8 cellular contexts compared by ENCODE assay signal in the genomic region with DNA sequence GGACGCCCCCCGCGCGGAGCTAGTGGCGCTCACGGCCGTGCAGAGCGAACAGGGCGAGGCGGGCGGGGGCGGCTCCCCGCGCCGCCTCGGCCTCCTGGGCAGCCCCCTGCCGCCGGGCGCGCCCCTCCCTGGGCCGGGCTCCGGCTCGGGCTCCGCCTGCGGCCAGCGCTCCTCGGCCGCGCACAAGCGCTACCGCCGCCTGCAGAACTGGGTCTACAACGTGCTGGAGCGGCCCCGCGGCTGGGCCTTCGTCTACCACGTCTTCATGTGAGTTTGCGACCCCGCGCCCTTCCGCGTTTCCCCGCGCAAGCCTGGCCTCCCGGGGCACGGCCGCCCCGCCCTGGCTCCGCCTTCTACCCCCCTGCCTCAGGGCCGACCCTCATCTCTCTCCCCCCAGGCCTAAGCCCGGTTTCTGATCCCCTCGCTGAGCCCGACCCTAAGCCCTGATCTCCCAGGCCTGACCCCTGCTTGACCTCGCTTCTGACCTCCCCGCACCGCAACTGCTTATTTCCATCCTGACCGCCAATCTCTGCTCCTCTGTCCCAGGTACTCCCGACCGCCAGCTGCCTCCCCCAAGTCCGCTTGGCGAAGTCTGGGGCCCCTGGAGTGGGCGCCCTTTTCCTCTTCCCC. TPM values are rescaled to one million over a fixed set of nuclear protein-coding genes. Genes with fewer than 3 reads are reported as not detected.
DNase-seq lines count a peak whose midpoint lies in the region; ATAC-seq and TF ChIP-seq lines count a peak whose summit lies in the region.

No MANE protein-coding gene starts in this region.

- dilution Hi-C loops in mammary epithelial cell (cut with HindIII; ENCODE audit: low sequenced_read_pairs), result loop anchor here (5.0 kb wide), 2 partner anchors 38 to 67 kb away; no protein-coding TSS in a partner anchor

- no peaks in the 10 kb centered on the region for H4K20me1 ChIP-seq in mammary epithelial cell (ENCODE audit: insufficient read depth, low read length)

- no peaks in the 10 kb centered on the region for H3K9me3 ChIP-seq in mammary epithelial cell (replicated peaks; ENCODE audit: insufficient read depth, low read length)

- H3K27ac ChIP-seq in HL-60 (replicated peaks) (no peak overlapping the region), mammary epithelial cell (ENCODE audit: insufficient read depth, low read depth, low read length) (no peak overlapping the region)

- H3K27me3 ChIP-seq in HL-60 (ENCODE audit: insufficient read depth, poor library complexity, severe bottlenecking) (peaks cover 6% of the 10 kb centered on the region), mammary epithelial cell (ENCODE audit: insufficient read depth, low read length) (peaks cover 8% of the 10 kb centered on the region)

- H3K4me1 ChIP-seq in mammary epithelial cell (ENCODE audit: insufficient read depth, low read length), result peaks cover 5% of the 10 kb centered on the region

- POLR2A ChIA-PET in AG04449 (lab: Yijun Ruan, JAX), result interaction anchor here (0.6 kb wide), 1 partner anchor 142 kb away, joined by 3 read pairs; no protein-coding TSS in a partner anchor

- no peaks in the 10 kb centered on the region for H3K36me3 ChIP-seq in mammary epithelial cell (ENCODE audit: insufficient read depth, low read length)

- intact Hi-C loops in mammary epithelial cell (cut with micrococcal nuclease), result no loop called here

- no peaks in the 10 kb centered on the region for H3K36me3 Mint-ChIP-seq in mesothelial cell of epicardium

- 89% methylated on average over 3 of the region's 63 CpGs for WGBS in mammary epithelial cell (ENCODE audit: low coverage, missing lambda C conversion rate)

- H3K4me1 Mint-ChIP-seq in mesothelial cell of epicardium, result peaks cover 24% of the 10 kb centered on the region

- no peaks in the 10 kb centered on the region for H3K9me3 Mint-ChIP-seq in mesothelial cell of epicardium

- in situ Hi-C loops in mammary epithelial cell (cut with MboI; ENCODE audit: low sequenced_read_pairs in 2 of 2), result loop anchor here in 1 of 2 donors (10.0 kb wide), 1 partner anchor 169 kb away; no protein-coding TSS in a partner anchor

- no peak overlapping the region for H2AFZ ChIP-seq in mammary epithelial cell (ENCODE audit: low read depth, low read length)

- no TSS peak for BruUV-seq in mammary epithelial cell (replicated peaks; lab: Mats Ljungman, UMichigan)

- H3K79me2 ChIP-seq in mammary epithelial cell (ENCODE audit: insufficient read depth, low read length), result no peaks in the 10 kb centered on the region

- peaks cover 44% of the 10 kb centered on the region for H3K27me3 Mint-ChIP-seq in mesothelial cell of epicardium (ENCODE audit: low read depth)

- peak overlapping the region; percentile 65 for H3K4me3 Mint-ChIP-seq in mesothelial cell of epicardium

- no peak for ATAC-seq in GM19452 (IDR thresholded peaks at IDR 0.05; ENCODE audit: unreplicated experiment)
- ATAC-seq in HG02840 (IDR thresholded peaks at IDR 0.05; ENCODE audit: low FRiP score, unreplicated experiment), result no peak

- peak overlapping the region; percentile 41 for H3K4me3 ChIP-seq in AG04449 (ENCODE audit: low read depth, low read length)
- H3K4me3 ChIP-seq in HL-60 (replicated peaks; ENCODE audit: insufficient read depth, low read length), result peak overlapping the region; percentile 44
- no peak overlapping the region for H3K4me3 ChIP-seq in mammary epithelial cell (replicated peaks in 1 of 3; ENCODE audit: insufficient read depth in 1 of 3, low read depth in 2 of 3, low read length in 3 of 3)

- DNase-seq in AG04449 (ENCODE audit: low read depth, low spot score) (no peak), HL-60 (ENCODE audit: low read depth in 1 of 2, low spot score in 1 of 2) (no peak), mammary epithelial cell (no peak), mesothelial cell of epicardium (ENCODE audit: low spot score in 2 of 2, unreplicated experiment in 2 of 2) (no peak), NCI-H2171 treated with DMSO at 0.1 percent for 48 hours (lab: John Stamatoyannopoulos, UW) (no peak), germinal center (ENCODE audit: low spot score) (no peak)

- H3K27ac Mint-ChIP-seq in mesothelial cell of epicardium, result no peak overlapping the region

- no peak for TF ChIP-seq CTCF in AG04449 (IDR thresholded peaks at IDR 0.05; ENCODE audit: insufficient read depth, low read length, missing control alignments)
- no peak for TF ChIP-seq CTCF in HL-60 (IDR thresholded peaks at IDR 0.05; ENCODE audit: insufficient read depth, low read length)
- no peak for TF ChIP-seq CTCF in mammary epithelial cell (conservative IDR thresholded peaks at IDR 0.05 in 1 of 2, IDR thresholded peaks at IDR 0.05 in 1 of 2; ENCODE audit: extremely low read depth in 1 of 2, insufficient read depth in 1 of 2, low read depth in 1 of 2, low read length in 2 of 2)
- TF ChIP-seq CTCF in mesothelial cell of epicardium (IDR thresholded peaks at IDR 0.05; ENCODE audit: unreplicated experiment), result no peak

- CTCF ChIA-PET in AG04449 (lab: Yijun Ruan, JAX), result interaction anchor here (2.3 kb wide), 1 partner anchor 10 kb away, joined by 8 read pairs; no protein-coding TSS in a partner anchor
- CTCF ChIA-PET in mammary epithelial cell (lab: Charles Lee; ENCODE audit: low non-redundant PET), result no interaction called here

- peak overlapping the region; percentile 67 for H3K4me2 ChIP-seq in mammary epithelial cell (ENCODE audit: insufficient read depth, low read depth, low read length)

- no peak overlapping the region for H3K9ac ChIP-seq in mammary epithelial cell (ENCODE audit: insufficient read depth, low read length)

RNA-seq across cellular contexts. Expression of gene KCNQ4, which starts 0.7 kb away (rescaled TPM):
- total RNA-seq in mammary epithelial cell, result not detected
- 0.02 TPM for polyA plus RNA-seq in mammary epithelial cell
- polyA minus RNA-seq in mammary epithelial cell, result not detected
- total RNA-seq in mesothelial cell of epicardium, result 0.78 to 0.97 TPM (median 0.79 TPM) in 3 replicates

Comparison
In these comparisons a context has a peak if more than half of its experiments do, and no peak if none do; other contexts are left out.
1. H3K4me3 ChIP-seq: peak in AG04449 (single experiment) and HL-60 (single experiment); none in mammary epithelial cell (0 of 3).